8 cellular contexts compared by ENCODE assay signal in genomic region chr19:52296773-52297600, GRCh38. TPM values are rescaled to one million over a fixed set of nuclear protein-coding genes. Genes with fewer than 3 reads are reported as not detected.
DNase-seq lines count a peak whose midpoint lies in the region; ATAC-seq and TF ChIP-seq lines count a peak whose summit lies in the region.

TSS of gene ZNF480 (plus strand) at chr19:52297169. CDS start at chr19:52300413, 3,244 bp downstream.

- peaks cover 28% of the 10 kb centered on the region for H3K36me3 ChIP-seq in ectodermal cell (ENCODE audit: control insufficient read depth, insufficient read depth, low read length)
- H3K36me3 ChIP-seq in lower lobe of right lung = peaks cover 29% of the 10 kb centered on the region

- H3K4me1 Mint-ChIP-seq in activated CD8-positive, alpha-beta T cell treated with anti-CD3 and anti-CD28 coated beads, Interleukin-2, amount 10 ng/mL, durations not matched to agents 7 days and 5 days (ENCODE audit: low read depth) = peaks cover 16% of the 10 kb centered on the region

- H3K4me3 ChIP-seq in HL-60 (replicated peaks; ENCODE audit: insufficient read depth, low read length) (peak within 1 kb of the TSS; percentile 83), ectodermal cell (ENCODE audit: insufficient read depth, low read depth, low read length) (peak within 1 kb of the TSS; percentile 97), lower lobe of right lung (peak within 1 kb of the TSS; percentile 74)

- no peaks in the 10 kb centered on the region for H3K27me3 ChIP-seq in HL-60 (ENCODE audit: insufficient read depth, poor library complexity, severe bottlenecking)
- H3K27me3 ChIP-seq in ectodermal cell (ENCODE audit: control insufficient read depth, insufficient read depth, low read length, poor library complexity, severe bottlenecking) = no peaks in the 10 kb centered on the region
- H3K27me3 ChIP-seq in lower lobe of right lung (ENCODE audit: low read depth) = no peaks in the 10 kb centered on the region

- WGBS in ectodermal cell, 2 experiments = 1% methylated on average over 60 to 69 of the region's 75 CpGs

- DNase-seq in HL-60 (ENCODE audit: low read depth in 1 of 2, low spot score in 1 of 2) (peak; percentile 74 to 76), NCI-H82 (lab: John Stamatoyannopoulos, UW) (peak; percentile 90), lower lobe of right lung (peak; percentile 92)
- peak; percentile 88 for DNase-seq in activated CD8-positive, alpha-beta T cell treated with anti-CD3 and anti-CD28 coated beads, Interleukin-2, amount 10 ng/mL, durations not matched to agents 7 days and 5 days
- peak; percentile 70 to 71 for DNase-seq in stimulated activated CD4-positive, alpha-beta T cell treated with anti-CD3 and anti-CD28 coated beads, Interleukin-4, amount 100 ng/mL, for 4 hours

- peak within 1 kb of the TSS; percentile 93 for H3K27ac Mint-ChIP-seq in activated CD8-positive, alpha-beta T cell treated with anti-CD3 and anti-CD28 coated beads, Interleukin-2, amount 10 ng/mL, durations not matched to agents 7 days and 5 days

- H3K4me3 Mint-ChIP-seq in activated CD8-positive, alpha-beta T cell treated with anti-CD3 and anti-CD28 coated beads, Interleukin-2, amount 10 ng/mL, durations not matched to agents 7 days and 5 days = peak within 1 kb of the TSS; percentile 88

- TF ChIP-seq CTCF in HL-60 (IDR thresholded peaks at IDR 0.05; ENCODE audit: insufficient read depth, low read length) (no peak), lower lobe of right lung (IDR thresholded peaks at IDR 0.05) (no peak)

- H3K27ac ChIP-seq in HL-60 (replicated peaks) (peak within 1 kb of the TSS; percentile 97), ectodermal cell (ENCODE audit: insufficient read depth, low read depth, low read length, poor library complexity, severe bottlenecking) (peak within 1 kb of the TSS; percentile 82), lower lobe of right lung (peak within 1 kb of the TSS; percentile 95)

- H3K36me3 Mint-ChIP-seq in activated CD8-positive, alpha-beta T cell treated with anti-CD3 and anti-CD28 coated beads, Interleukin-2, amount 10 ng/mL, durations not matched to agents 7 days and 5 days (ENCODE audit: low read depth) = peaks cover 79% of the 10 kb centered on the region

- H3K27me3 Mint-ChIP-seq in activated CD8-positive, alpha-beta T cell treated with anti-CD3 and anti-CD28 coated beads, Interleukin-2, amount 10 ng/mL, durations not matched to agents 7 days and 5 days (ENCODE audit: low read depth) = no peaks in the 10 kb centered on the region

- peak; percentile 63 for ATAC-seq in GM18498 (IDR thresholded peaks at IDR 0.05; ENCODE audit: unreplicated experiment)
- ATAC-seq in activated CD8-positive, alpha-beta T cell treated with anti-CD3 and anti-CD28 coated beads, Interleukin-2, amount 10 ng/mL, durations not matched to agents 7 days and 5 days = peak; percentile 89
- ATAC-seq in lower lobe of right lung = peak; percentile 91 to 92
- ATAC-seq in HG02763 (IDR thresholded peaks at IDR 0.05; ENCODE audit: unreplicated experiment) = no peak

- H3K9me3 Mint-ChIP-seq in activated CD8-positive, alpha-beta T cell treated with anti-CD3 and anti-CD28 coated beads, Interleukin-2, amount 10 ng/mL, durations not matched to agents 7 days and 5 days (ENCODE audit: insufficient read depth) = peaks cover 38% of the 10 kb centered on the region

- CTCF ChIA-PET in activated CD8-positive, alpha-beta T cell treated with anti-CD3 and anti-CD28 coated beads, Interleukin-2, amount 10 ng/mL, durations not matched to agents 7 days and 5 days (lab: Charles Lee) = no interaction called here

- H3K4me1 ChIP-seq in ectodermal cell (ENCODE audit: control insufficient read depth, insufficient read depth, low read length) = no peaks in the 10 kb centered on the region
- peaks cover 23% of the 10 kb centered on the region for H3K4me1 ChIP-seq in lower lobe of right lung

- intact Hi-C loops in lower lobe of right lung (cut with DNase I) = no loop called here

- POLR2A ChIA-PET in activated CD8-positive, alpha-beta T cell treated with anti-CD3 and anti-CD28 coated beads, Interleukin-2, amount 10 ng/mL, durations not matched to agents 7 days and 5 days (lab: Charles Lee) = interaction anchor here (0.5 kb wide), 1 partner anchor 32 kb away, joined by 7 read pairs; no protein-coding TSS in a partner anchor

- H3K9me3 ChIP-seq in ectodermal cell (ENCODE audit: control insufficient read depth, low read length) (no peaks in the 10 kb centered on the region), lower lobe of right lung (peaks cover 3% of the 10 kb centered on the region)

RNA-seq across cellular contexts. Expression of gene ZNF480, which starts in this region (rescaled TPM):
- total RNA-seq in activated CD8-positive, alpha-beta T cell treated with anti-CD3 and anti-CD28 coated beads, Interleukin-2, amount 10 ng/mL, durations not matched to agents 7 days and 5 days = 10 to 100 TPM; 15.2 to 15.7 TPM
- 15.3 TPM for polyA plus RNA-seq in ectodermal cell (2013, experiment 1 of 4)
- 17.7 TPM for polyA plus RNA-seq in ectodermal cell (2013, experiment 2 of 4)
- polyA plus RNA-seq in ectodermal cell (2013, experiment 3 of 4) = 14.5 TPM
- polyA plus RNA-seq in ectodermal cell (2013, experiment 4 of 4) = 14.5 TPM
- total RNA-seq in lower lobe of right lung = 9.0 TPM
